In genomic region chr6:6890400-6890858, GRCh38 we compare ENCODE assay signal across 11 cellular contexts.
A peak's percentile ranks its signal among the peaks of the same experiment; 100 is the strongest.
DNase-seq lines count a peak whose midpoint lies in the region; ATAC-seq, FAIRE-seq and TF ChIP-seq lines count a peak whose summit lies in the region.
"Had no signal": no experiment of that assay in that cellular context is flagged by ENCODE, and none has a peak within 500 bp of the region (broad histone marks: within the 10 kb centered on the region; RNA-seq: fewer than 3 reads in every experiment).

No MANE protein-coding gene starts in this region.

- H3K4me3 ChIP-seq in GM12878 (no peak overlapping the region), left lung (no peak overlapping the region), PC-3 (ENCODE audit: low read length) (no peak overlapping the region)

- FAIRE-seq in GM12878 (lab: Jason Lieb, UNC) = no peak
- FAIRE-seq: islet of Langerhans had no signal

- H3F3A ChIP-seq in PC-3 (ENCODE audit: low read length, unreplicated experiment) = no peaks in the 10 kb centered on the region

- H3K36me3 ChIP-seq in GM12878 (ENCODE audit: control insufficient read depth in 2 of 2, insufficient read depth in 2 of 2, low read length in 1 of 2) (no peaks in the 10 kb centered on the region), left lung (no peaks in the 10 kb centered on the region), PC-3 (ENCODE audit: low read depth, low read length) (no peaks in the 10 kb centered on the region)

- H4K20me1 ChIP-seq in GM12878 (ENCODE audit: control insufficient read depth, insufficient read depth) (no peaks in the 10 kb centered on the region), PC-3 (ENCODE audit: low read length) (no peaks in the 10 kb centered on the region)

- H3K27ac ChIP-seq in GM12878 (ENCODE audit: control insufficient read depth, insufficient read depth) = no peak overlapping the region
- peak overlapping the region in 1 of 2 donors; percentile 67 for H3K27ac ChIP-seq in left lung
- no peak overlapping the region for H3K27ac ChIP-seq in PC-3 (ENCODE audit: low read length)

- intact Hi-C loops in Right ventricle myocardium inferior (cut with DNase I) (loop anchor here (5.0 kb wide), 2 partner anchors 63 to 143 kb away; no protein-coding TSS in a partner anchor), cardiac septum (cut with DNase I) (no loop called here), GM12878 (cut with micrococcal nuclease; ENCODE audit: unreplicated experiment) (no loop called here), left lung (cut with DNase I) (no loop called here), PC-3 (cut with micrococcal nuclease) (no loop called here)

- H3K79me2 ChIP-seq in GM12878 (ENCODE audit: control insufficient read depth, insufficient read depth, low read length) (no peaks in the 10 kb centered on the region), PC-3 (ENCODE audit: low read length) (no peaks in the 10 kb centered on the region)

- TF ChIP-seq CTCF in GM12878 (IDR thresholded peaks at IDR 0.05 in 2 of 3, conservative IDR thresholded peaks at IDR 0.05 in 1 of 3; ENCODE audit: control insufficient read depth in 2 of 3, extremely low read depth in 1 of 3, insufficient read depth in 1 of 3, low read depth in 3 of 3, low read length in 3 of 3) = no peak
- TF ChIP-seq CTCF in left lung (IDR thresholded peaks at IDR 0.05) = no peak
- no peak for TF ChIP-seq CTCF in PC-3 (conservative IDR thresholded peaks at IDR 0.05; ENCODE audit: low read depth, low read length)

- no peaks in the 10 kb centered on the region for H3K27me3 ChIP-seq in GM12878 (replicated peaks in 1 of 2; ENCODE audit: control insufficient read depth in 2 of 2, insufficient read depth in 2 of 2, low read length in 1 of 2)
- H3K27me3 ChIP-seq in left lung = no peaks in the 10 kb centered on the region
- no peaks in the 10 kb centered on the region for H3K27me3 ChIP-seq in PC-3 (ENCODE audit: low read length)

- no peak for TF ChIP-seq POLR2A in GM12878 (IDR thresholded peaks at IDR 0.05; ENCODE audit: low read depth, low read length)

- peak; percentile 47 for ATAC-seq in Right ventricle myocardium inferior
- ATAC-seq in GM12878 = peak; percentile 36; the same call in 1 of the 3 replicates
- ATAC-seq in left lung = peak; percentile 35
- ATAC-seq in GM21447 (IDR thresholded peaks at IDR 0.05; ENCODE audit: unreplicated experiment) = no peak
- no peak for ATAC-seq in PC-3

- SMC1A ChIA-PET in GM12878 (lab: Charles Lee; ENCODE audit: uncharacterized antibody, unreplicated experiment) = no interaction called here

- TF ChIP-seq RAD21 in GM12878 (IDR thresholded peaks at IDR 0.05; ENCODE audit: insufficient read depth, low read depth, low read length) = no peak

- H2AFZ ChIP-seq in GM12878 (ENCODE audit: control insufficient read depth, low read depth, low read length) (no peak overlapping the region), PC-3 (ENCODE audit: low read length) (no peak overlapping the region)

- H3K4me1 ChIP-seq in GM12878 (ENCODE audit: control insufficient read depth, insufficient read depth, low read length) = no peaks in the 10 kb centered on the region
- peaks cover 0 to 64% of the 10 kb centered on the region in 2 donors for H3K4me1 ChIP-seq in left lung
- peaks cover 5% of the 10 kb centered on the region; the same call in 1 of the 2 replicates for H3K4me1 ChIP-seq in PC-3 (ENCODE audit: insufficient read depth, low read length)

- POLR2A ChIA-PET in GM12878 (lab: Charles Lee) (no interaction called here), PC-3 (lab: Charles Lee; ENCODE audit: unreplicated experiment) (no interaction called here)

- RAD21 ChIA-PET in GM12878 (lab: Charles Lee; ENCODE audit: unreplicated experiment) = no interaction called here

- no peaks in the 10 kb centered on the region for H3K9me3 ChIP-seq in GM12878 (replicated peaks; ENCODE audit: control insufficient read depth, insufficient read depth, low read length)
- no peaks in the 10 kb centered on the region for H3K9me3 ChIP-seq in left lung
- H3K9me3 ChIP-seq in PC-3 (ENCODE audit: low read length) = no peaks in the 10 kb centered on the region

- no peaks in the 10 kb centered on the region for H3K9me2 ChIP-seq in PC-3 (replicated peaks; ENCODE audit: low read length)

- in situ Hi-C loops in GM12878 (cut with MboI) = no loop called here

- no TSS peak for BruUV-seq in GM12878 (replicated peaks; lab: Mats Ljungman, UMichigan)
- BruUV-seq in PC-3 (replicated peaks; lab: Mats Ljungman, UMichigan) = no TSS peak

- CTCF ChIA-PET in GM12878 (lab: Yijun Ruan, JAX) = no interaction called here
- CTCF ChIA-PET in PC-3 (lab: Charles Lee) = no interaction called here

- WGBS in GM12878 (ENCODE audit: insufficient coverage, insufficient replicate concordance, low lambda C conversion rate, missing lambda C conversion rate) = 55% methylated on average over 6 of the region's 6 CpGs

- no peak overlapping the region for H3K4me2 ChIP-seq in GM12878 (ENCODE audit: control insufficient read depth, insufficient read depth)
- H3K4me2 ChIP-seq in PC-3 (ENCODE audit: low read length) = no peak overlapping the region

- no peak for TF ChIP-seq EP300 in GM12878 (IDR thresholded peaks at IDR 0.05; ENCODE audit: borderline replicate concordance in 1 of 2, control insufficient read depth in 1 of 2, low read depth in 2 of 2, low read length in 2 of 2)

- H3K9ac ChIP-seq in GM12878 (ENCODE audit: control insufficient read depth, insufficient read depth, low read length) = no peak overlapping the region
- H3K9ac ChIP-seq in PC-3 (ENCODE audit: low read length) = no peak overlapping the region

- DNase-seq in Right ventricle myocardium inferior (ENCODE audit: missing footprints) (peak; percentile 76), cardiac septum (ENCODE audit: low spot score) (no peak), GM12878 (ENCODE audit: low read depth, low spot score) (no peak), left lung (peak in 1 of 2 donors; percentile 46), NCI-H1105 treated with DMSO at 0.1 percent for 48 hours (lab: John Stamatoyannopoulos, UW) (no peak), PC-3 (no peak), kidney tubule cell (ENCODE audit: low spot score) (no peak)
- DNase-seq: NCI-H2227 treated with DMSO at 0.1 percent for 48 hours; stimulated activated CD4-positive, alpha-beta T cell treated with anti-CD3 and anti-CD28 coated beads, Interleukin-2, amount 100 ng/mL, for 48 hours had no signal

TF ChIP-seq in GM12878, 131 proteins besides CTCF, POLR2A, EP300 and RAD21:
- TF ChIP-seq HCFC1 (IDR thresholded peaks at IDR 0.05; ENCODE audit: low read length) (peak; percentile 37; the same call in 1 of the 2 replicates), FOS (IDR thresholded peaks at IDR 0.05; ENCODE audit: borderline replicate concordance, extremely low read depth, insufficient read length) (no peak), SIX5 (IDR thresholded peaks at IDR 0.05; ENCODE audit: low read depth, low read length, severe bottlenecking) (peak; percentile 53), MTA2 (IDR thresholded peaks at IDR 0.05; ENCODE audit: low read depth) (no peak)
TF ChIP-seq in GM12878: peak in this region for 2.

Comparison
In these comparisons a context has a peak if more than half of its experiments do, and no peak if none do; other contexts are left out.
1. ATAC-seq: peak in Right ventricle myocardium inferior (single experiment), GM12878 (single experiment) and left lung (single experiment); none in GM21447 (single experiment) and PC-3 (single experiment).